In the genomic region with DNA sequence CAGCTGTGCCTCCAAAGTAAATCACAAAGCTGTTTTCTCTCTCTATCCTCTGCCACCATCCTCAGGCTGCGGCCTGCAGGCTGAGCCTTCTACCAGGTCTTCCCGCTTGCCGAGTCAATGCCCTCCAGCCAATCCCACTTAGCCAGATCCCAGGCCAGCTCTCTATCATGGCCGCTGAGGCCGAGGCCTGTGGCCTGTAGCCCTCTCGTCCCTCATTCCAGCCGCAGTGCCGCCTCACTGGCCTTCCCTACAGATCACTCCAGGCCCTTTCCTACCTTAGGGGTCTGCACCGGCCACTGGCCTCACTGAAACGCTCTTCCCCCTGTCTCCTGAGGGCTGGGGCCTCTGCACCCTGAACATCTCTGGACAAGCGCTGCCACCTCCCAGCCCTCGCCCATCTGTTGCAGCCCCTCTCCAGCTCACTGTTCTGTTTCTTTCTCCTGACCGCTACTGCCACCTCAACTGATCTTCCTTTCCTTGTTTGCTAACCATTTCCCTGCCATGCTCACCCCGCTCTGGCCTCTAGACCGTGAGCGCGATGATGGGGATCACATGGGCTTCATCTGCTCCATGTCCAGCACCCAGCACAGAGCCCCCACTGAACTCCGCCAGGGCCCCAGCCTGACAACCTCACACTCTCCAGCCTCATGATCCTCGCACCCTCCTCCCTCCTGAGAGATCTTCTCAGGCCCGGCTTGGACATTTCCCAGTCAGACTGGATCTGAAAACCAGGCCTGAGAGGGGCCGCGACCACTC, we compare ENCODE assay signal across 16 cellular contexts. TPM values are rescaled to one million over a fixed set of nuclear protein-coding genes. Genes with fewer than 3 reads are reported as not detected.
DNase-seq lines count a peak whose midpoint lies in the region; FAIRE-seq and TF ChIP-seq lines count a peak whose summit lies in the region.
"Had no signal": no experiment of that assay in that cellular context is flagged by ENCODE, and none has a peak within 500 bp of the region (broad histone marks: within the 10 kb centered on the region; RNA-seq: fewer than 3 reads in every experiment).

No MANE protein-coding gene starts in this region.

- H4K8ac ChIP-seq in H9 (replicated peaks; ENCODE audit: insufficient read length, low read depth, low read length): no peak overlapping the region

- H2BK12ac ChIP-seq in H9 (ENCODE audit: insufficient read length, low read depth, low read length): no peak overlapping the region

- H3K4me1 ChIP-seq in H9 (ENCODE audit: insufficient read depth, low read length): peaks cover 2% of the 10 kb centered on the region; the same call in 1 of the 2 replicates
- H3K4me1 ChIP-seq in kidney (ENCODE audit: control insufficient read depth in 1 of 2, insufficient read depth in 1 of 2, low read depth in 1 of 2, low read length in 2 of 2): peaks cover 5 to 6% of the 10 kb centered on the region in 2 donors
- peaks cover 0 to 2% (median 0%) of the 10 kb centered on the region in 4 donors for H3K4me1 ChIP-seq in sigmoid colon
- H3K4me1 ChIP-seq in A673 (ENCODE audit: insufficient read depth, low read length, poor library complexity, severe bottlenecking): no peaks in the 10 kb centered on the region

- no peak overlapping the region for H2AFZ ChIP-seq in H9 (ENCODE audit: low read length)

- H4K20me1 ChIP-seq in H9 (ENCODE audit: control insufficient read depth, insufficient read depth, insufficient read length): peaks cover 6% of the 10 kb centered on the region

- TF ChIP-seq CTCF in H9 (conservative IDR thresholded peaks at IDR 0.05): no peak
- no peak for TF ChIP-seq CTCF in kidney (IDR thresholded peaks at IDR 0.05; ENCODE audit: borderline replicate concordance, extremely low read depth, insufficient read depth)
- TF ChIP-seq CTCF in sigmoid colon (IDR thresholded peaks at IDR 0.05): no peak
- TF ChIP-seq CTCF in A673 (conservative IDR thresholded peaks at IDR 0.05; ENCODE audit: low read depth, low read length): no peak

- no peak overlapping the region for H4K5ac ChIP-seq in H9 (ENCODE audit: insufficient read length, low read depth, low read length)

- peaks cover 2% of the 10 kb centered on the region for H3K79me1 ChIP-seq in H9 (ENCODE audit: insufficient read depth, low read depth, low read length, poor library complexity, severe bottlenecking)

- WGBS in H9 (ENCODE audit: extremely low coverage, insufficient read length, low lambda C conversion rate): no CpG with 5 or more reads among the region's 22 CpGs
- WGBS in sigmoid colon, 2 donors: 96 to 97% methylated on average over 22 of the region's 22 CpGs

- H4K91ac ChIP-seq in H9 (ENCODE audit: insufficient read length, low read depth, low read length): no peak overlapping the region

- H3K36me3 ChIP-seq in kidney (ENCODE audit: control insufficient read depth in 1 of 2, insufficient read depth in 2 of 2, low read length in 2 of 2): peaks cover 5 to 29% of the 10 kb centered on the region in 2 donors
- peaks cover 0 to 63% (median 20%) of the 10 kb centered on the region in 4 donors for H3K36me3 ChIP-seq in sigmoid colon
- H3K36me3 ChIP-seq in A673 (ENCODE audit: insufficient read depth, low read length, poor library complexity, severe bottlenecking): peaks cover 65% of the 10 kb centered on the region

- BruUV-seq in A673 (replicated peaks; lab: Mats Ljungman, UMichigan): no TSS peak

- H2AK5ac ChIP-seq in H9 (ENCODE audit: insufficient read length, low read length): no peak overlapping the region

- H2BK5ac ChIP-seq in H9 (ENCODE audit: insufficient read length, low read length): no peak overlapping the region

- H3K27me3 ChIP-seq in H9 (ENCODE audit: insufficient read depth, low read length) (no peaks in the 10 kb centered on the region), sigmoid colon (no peaks in the 10 kb centered on the region), A673 (replicated peaks; ENCODE audit: insufficient read depth, low read depth, low read length, poor library complexity) (no peaks in the 10 kb centered on the region)

- H3K4ac ChIP-seq in H9 (ENCODE audit: low read depth, low read length): no peak overlapping the region

- no peak overlapping the region for H3K56ac ChIP-seq in H9 (ENCODE audit: insufficient read length, low read depth, low read length)

- DNase-seq in H9 (no peak), kidney (peak; percentile 48), sigmoid colon (peak; percentile 53), H4 (ENCODE audit: low spot score) (no peak), A673 (ENCODE audit: low spot score) (no peak), posterior vena cava (ENCODE audit: low spot score) (no peak)
- no peak for DNase-seq in activated naive CD8-positive, alpha-beta T cell treated with anti-CD3 and anti-CD28 coated beads for 36 hours
- DNase-seq in effector CD4-positive, alpha-beta T cell: no peak
- DNase-seq: activated CD8-positive, alpha-beta memory T cell treated with anti-CD3 and anti-CD28 coated beads for 24 hours; activated naive CD4-positive, alpha-beta T cell; HCEC 1CT; NCI-H1694; NCI-H446 treated with DMSO at 0.1 percent for 48 hours; retina had no signal

- TF ChIP-seq POLR2A in sigmoid colon (IDR thresholded peaks at IDR 0.05): no peak

- H3K27ac Mint-ChIP-seq in H9: peak overlapping the region; percentile 81 to 93 (median 92)
- peak overlapping the region; percentile 52 for H3K27ac Mint-ChIP-seq in activated naive CD8-positive, alpha-beta T cell treated with anti-CD3 and anti-CD28 coated beads for 36 hours

- H3K23me2 ChIP-seq in H9 (ENCODE audit: insufficient read length, low read depth, low read length, poor library complexity, severe bottlenecking): no peaks in the 10 kb centered on the region

- H3K4me3 Mint-ChIP-seq in H9: peak overlapping the region; percentile 30 to 33; a peak in 4 of 5 replicates
- H3K4me3 Mint-ChIP-seq in activated naive CD8-positive, alpha-beta T cell treated with anti-CD3 and anti-CD28 coated beads for 36 hours: no peak overlapping the region

- no peak overlapping the region for H3K23ac ChIP-seq in H9 (ENCODE audit: insufficient read length, low read depth, low read length)

- CTCF ChIA-PET in A673 (lab: Charles Lee): no interaction called here

- no peak overlapping the region for H3K27ac ChIP-seq in H9 (ENCODE audit: insufficient read length, low read depth, low read length)
- no peak overlapping the region for H3K27ac ChIP-seq in kidney (ENCODE audit: low read depth in 2 of 2, low read length in 2 of 2)
- H3K27ac ChIP-seq in sigmoid colon: peak overlapping the region in 1 of 4 donors; percentile 29
- H3K27ac ChIP-seq in A673 (ENCODE audit: low read depth, low read length, poor library complexity, severe bottlenecking): no peak overlapping the region

- no peak overlapping the region for H3K4me2 ChIP-seq in H9 (ENCODE audit: insufficient read depth, insufficient read length, low read length)

- H2BK120ac ChIP-seq in H9 (ENCODE audit: low read depth, low read length, poor library complexity, severe bottlenecking): no peak overlapping the region

- no peak for TF ChIP-seq EP300 in sigmoid colon (IDR thresholded peaks at IDR 0.05)

- H2BK15ac ChIP-seq in H9 (ENCODE audit: low read depth, low read length): no peak overlapping the region

- H3K9me3 ChIP-seq in H9 (ENCODE audit: control insufficient read depth, low read depth, low read length) (no peaks in the 10 kb centered on the region), kidney (ENCODE audit: control insufficient read depth in 1 of 2, low read length in 2 of 2) (no peaks in the 10 kb centered on the region), sigmoid colon (no peaks in the 10 kb centered on the region), A673 (ENCODE audit: low read depth, low read length, poor library complexity, severe bottlenecking) (no peaks in the 10 kb centered on the region)

- intact Hi-C loops in kidney (cut with DNase I): no loop called here
- intact Hi-C loops in sigmoid colon (cut with DNase I): loop anchor here (10.0 kb wide), 2 partner anchors 155 to 185 kb away; a partner anchor contains a TSS
- intact Hi-C loops in A673 (cut with micrococcal nuclease; ENCODE audit: unreplicated experiment): no loop called here
- intact Hi-C loops in posterior vena cava (cut with DNase I): loop anchor here in 1 of 2 donors (10.0 kb wide), 1 partner anchor 175 kb away; a partner anchor contains a TSS

- no peak for FAIRE-seq in kidney (lab: Jason Lieb, UNC)
- FAIRE-seq: bronchial epithelial cell, islet of Langerhans had no signal

- H3K9ac ChIP-seq in H9 (ENCODE audit: extremely low read depth, insufficient read length, low read length) (no peak overlapping the region), kidney (ENCODE audit: low read length in 2 of 2) (no peak overlapping the region)

- peaks cover 39 to 66% of the 10 kb centered on the region in 2 experiments for H3K4me1 Mint-ChIP-seq in H9
- H3K4me1 Mint-ChIP-seq in activated naive CD8-positive, alpha-beta T cell treated with anti-CD3 and anti-CD28 coated beads for 36 hours: peaks cover 3% of the 10 kb centered on the region

- POLR2A ChIA-PET in A673 (lab: Charles Lee; ENCODE audit: low non-redundant PET): no interaction called here

- H3T11ph ChIP-seq in H9 (ENCODE audit: low read length): no peak overlapping the region

- no peak overlapping the region for H3K14ac ChIP-seq in H9 (ENCODE audit: insufficient read depth, low read length)

- H2BK20ac ChIP-seq in H9 (ENCODE audit: low read depth, low read length, poor library complexity, severe bottlenecking): no peak overlapping the region

- H3K18ac ChIP-seq in H9 (ENCODE audit: insufficient read length, low read depth, low read length): no peak overlapping the region

- H3K27me3 Mint-ChIP-seq in H9 (ENCODE audit: low read depth): no peaks in the 10 kb centered on the region
- no peaks in the 10 kb centered on the region for H3K27me3 Mint-ChIP-seq in activated naive CD8-positive, alpha-beta T cell treated with anti-CD3 and anti-CD28 coated beads for 36 hours

- H3K79me2 ChIP-seq in H9 (ENCODE audit: insufficient read depth, low read length): peaks cover 16% of the 10 kb centered on the region; the same call in 1 of the 2 replicates

- H3K36me3 Mint-ChIP-seq in H9 (ENCODE audit: insufficient read depth in 1 of 3, low read depth in 3 of 3): peaks cover 67 to 92% (median 85%) of the 10 kb centered on the region in 3 experiments
- H3K36me3 Mint-ChIP-seq in activated naive CD8-positive, alpha-beta T cell treated with anti-CD3 and anti-CD28 coated beads for 36 hours: peaks cover 40% of the 10 kb centered on the region

- no peaks in the 10 kb centered on the region for H3K9me3 Mint-ChIP-seq in H9
- no peaks in the 10 kb centered on the region for H3K9me3 Mint-ChIP-seq in activated naive CD8-positive, alpha-beta T cell treated with anti-CD3 and anti-CD28 coated beads for 36 hours

- H3K4me3 ChIP-seq in kidney (ENCODE audit: low read length in 2 of 2): no peak overlapping the region
- no peak overlapping the region for H3K4me3 ChIP-seq in sigmoid colon
- H3K4me3 ChIP-seq in A673 (ENCODE audit: low read depth, low read length, poor library complexity, severe bottlenecking): no peak overlapping the region

RNA-seq across cellular contexts. Expression of a gene that starts 8.5 kb away (rescaled TPM):
- 88.4 and 93.9 TPM in 2 replicates for total RNA-seq in H9 (2021)
- total RNA-seq in activated naive CD8-positive, alpha-beta T cell treated with anti-CD3 and anti-CD28 coated beads for 36 hours: 10 to 100 TPM; 32.0 to 34.4 TPM
- total RNA-seq in kidney: 17.9 TPM
- 10.2 TPM for polyA plus RNA-seq in kidney (ENCODE audit: insufficient read depth, low read depth, low replicate concordance)
- total RNA-seq in sigmoid colon: 10 to 100 TPM in 1 of 4 donors, 1 to 10 TPM in 3; 5.0 to 11.1 (median 7.6) TPM
- 10 to 100 TPM; 10.4 to 16.4 (median 16.2) TPM for polyA plus RNA-seq in sigmoid colon
- 12.6 and 29.0 TPM in 2 replicates for total RNA-seq in H4 (2014; rRNA removed; shearing (Covaris generic))
- total RNA-seq in A673 (2021): 65.0 and 68.9 TPM in 2 replicates
- total RNA-seq in posterior vena cava: 10 to 100 TPM in 1 of 2 donors, 1 to 10 TPM in 1; 9.5 to 11.0 TPM

RNA-seq across cellular contexts. Expression of a gene that starts 8.5 kb away (rescaled TPM):
- total RNA-seq in H9 (2021) (5.8 and 9.0 TPM in 2 replicates), kidney (38.1 TPM), sigmoid colon (10 to 100 TPM; 10.3 to 16.6 (median 12.4) TPM), A673 (2021) (11.2 and 14.1 TPM in 2 replicates), posterior vena cava (1 to 10 TPM; 7.9 to 9.5 TPM)
- total RNA-seq in activated naive CD8-positive, alpha-beta T cell treated with anti-CD3 and anti-CD28 coated beads for 36 hours: 1 to 10 TPM; 3.3 to 4.0 TPM
- polyA plus RNA-seq in kidney (ENCODE audit: insufficient read depth, low read depth, low replicate concordance) (35.4 TPM), sigmoid colon (1 to 10 TPM; 5.1 to 9.0 (median 9.0) TPM)
- 11.7 and 16.2 TPM in 2 replicates for total RNA-seq in H4 (2014; rRNA removed; shearing (Covaris generic))

Comparison
In these comparisons a context has a peak if more than half of its experiments do, and no peak if none do; other contexts are left out.
1. DNase-seq: peak in kidney (single experiment) and sigmoid colon (single experiment); none in H9 (single experiment), activated naive CD8-positive, alpha-beta T cell treated with anti-CD3 and anti-CD28 coated beads for 36 hours (single experiment), H4 (single experiment), effector CD4-positive, alpha-beta T cell (single experiment), A673 (single experiment) and posterior vena cava (single experiment).